In the genomic region with DNA sequence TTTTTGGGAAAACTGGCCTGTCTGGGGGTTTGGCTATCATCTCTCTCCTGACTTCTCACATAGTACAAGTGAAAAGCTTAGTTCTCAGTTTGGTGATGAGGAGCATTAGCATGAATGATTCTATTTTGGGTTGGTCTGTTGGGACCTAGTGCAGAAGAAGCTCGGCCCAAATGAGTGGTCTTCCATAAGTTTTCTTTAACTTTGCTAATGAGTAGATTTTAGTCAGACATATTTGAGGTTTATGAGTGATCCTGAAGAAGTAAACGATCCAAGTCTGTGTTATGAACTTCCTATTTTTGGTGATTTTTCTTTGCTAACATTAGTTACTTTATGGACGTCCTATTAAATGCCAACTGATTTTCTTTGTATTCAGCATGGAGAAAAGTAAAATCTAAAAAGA, we compare ENCODE assay signal across 22 cellular contexts. TPM values are rescaled to one million over a fixed set of nuclear protein-coding genes. Genes with fewer than 3 reads are reported as not detected.
DNase-seq lines count a peak whose midpoint lies in the region; ATAC-seq, FAIRE-seq and TF ChIP-seq lines count a peak whose summit lies in the region.
"Had no signal": no experiment of that assay in that cellular context is flagged by ENCODE, and none has a peak within 500 bp of the region (broad histone marks: within the 10 kb centered on the region; RNA-seq: fewer than 3 reads in every experiment).

No MANE protein-coding gene starts in this region.

- no peaks in the 10 kb centered on the region for H3K36me3 ChIP-seq in astrocyte (ENCODE audit: insufficient read depth, low read length)
- H3K36me3 ChIP-seq in gastroesophageal sphincter, result no peaks in the 10 kb centered on the region
- H3K36me3 ChIP-seq in stomach smooth muscle (ENCODE audit: control insufficient read depth in 2 of 2, insufficient read depth in 2 of 2, low read length in 2 of 2), result no peaks in the 10 kb centered on the region
- H3K36me3 ChIP-seq: BE2C had no signal

- H3K36me3 Mint-ChIP-seq in astrocyte (ENCODE audit: low read depth, unreplicated experiment), result peaks cover 5% of the 10 kb centered on the region
- H3K36me3 Mint-ChIP-seq: CD4-positive, alpha-beta memory T cell had no signal

- H3K27ac Mint-ChIP-seq in astrocyte (ENCODE audit: unreplicated experiment), result no peak overlapping the region
- H3K27ac Mint-ChIP-seq: CD4-positive, alpha-beta memory T cell had no signal

- H3K4me3 ChIP-seq in astrocyte (ENCODE audit: insufficient read depth, low read depth, low read length) (no peak overlapping the region), gastroesophageal sphincter (no peak overlapping the region), stomach smooth muscle (ENCODE audit: low read length in 2 of 2) (no peak overlapping the region), foreskin fibroblast (ENCODE audit: low read depth in 1 of 2, low read length in 2 of 2) (no peak overlapping the region)

- peak overlapping the region; percentile 10 for H3K27ac ChIP-seq in astrocyte (ENCODE audit: low read depth, low read length)
- peak overlapping the region in 3 of 4 donors; percentile 87 to 89 (median 88) for H3K27ac ChIP-seq in gastroesophageal sphincter
- peak overlapping the region; percentile 89 for H3K27ac ChIP-seq in stomach smooth muscle (ENCODE audit: low read length)

- H3K9ac ChIP-seq in astrocyte (ENCODE audit: low read length) (no peak overlapping the region), stomach smooth muscle (ENCODE audit: low read length in 2 of 2) (no peak overlapping the region)

- H3K9me3 ChIP-seq in astrocyte (ENCODE audit: insufficient read depth, low read depth, low read length) (no peaks in the 10 kb centered on the region), gastroesophageal sphincter (no peaks in the 10 kb centered on the region), stomach smooth muscle (ENCODE audit: control insufficient read depth in 2 of 2, low read length in 2 of 2) (no peaks in the 10 kb centered on the region)
- H3K9me3 ChIP-seq: BE2C had no signal

- H3K4me1 ChIP-seq in astrocyte (ENCODE audit: insufficient read depth, low read length), result peaks cover 15% of the 10 kb centered on the region
- peaks cover 23 to 80% (median 46%) of the 10 kb centered on the region in 3 donors for H3K4me1 ChIP-seq in gastroesophageal sphincter
- H3K4me1 ChIP-seq in stomach smooth muscle (ENCODE audit: control insufficient read depth, insufficient read depth, low read length), result peaks cover 39% of the 10 kb centered on the region
- H3K4me1 ChIP-seq: BE2C had no signal

- no peak overlapping the region for H3K4me3 Mint-ChIP-seq in astrocyte (ENCODE audit: unreplicated experiment)
- H3K4me3 Mint-ChIP-seq: CD4-positive, alpha-beta memory T cell had no signal

- FAIRE-seq in astrocyte (lab: Jason Lieb, UNC), result no peak
- FAIRE-seq: A204.1, GM12891, GM19239, H1, HepG2 had no signal

- H2AFZ ChIP-seq in astrocyte (ENCODE audit: low read depth, low read length), result no peak overlapping the region

- peak; percentile 66 for DNase-seq in EH (ENCODE audit: low read depth)
- DNase-seq in astrocyte (ENCODE audit: low read depth), result no peak
- DNase-seq in SKM-1 (lab: John Stamatoyannopoulos, UW; ENCODE audit: unreplicated experiment), result no peak
- no peak for DNase-seq in foreskin fibroblast
- DNase-seq in NCI-H82 (lab: John Stamatoyannopoulos, UW), result no peak
- DNase-seq: BE2C; CD4-positive, alpha-beta memory T cell; EL; KG1; MV-4-11; NCI-H1694 treated with DMSO at 0.1 percent for 48 hours; NCI-H2227 treated with DMSO at 0.1 percent for 48 hours; NCI-H524; SHP77 treated with DMSO at 0.1 percent for 48 hours had no signal

- ATAC-seq in gastroesophageal sphincter, result no peak
- no peak for ATAC-seq in HG03159 (IDR thresholded peaks at IDR 0.05; ENCODE audit: unreplicated experiment)
- ATAC-seq: HepG2 had no signal

- H4K20me1 ChIP-seq in astrocyte (ENCODE audit: insufficient read depth, low read length), result no peaks in the 10 kb centered on the region

- 70 to 79% methylated on average over 3 of the region's 3 CpGs for WGBS in gastroesophageal sphincter (ENCODE audit: low coverage in 1 of 2), 2 donors

- H3K4me2 ChIP-seq in astrocyte (ENCODE audit: low read length), result no peak overlapping the region

- no peak for TF ChIP-seq EP300 in gastroesophageal sphincter (IDR thresholded peaks at IDR 0.05)

- H3K27me3 ChIP-seq in astrocyte (ENCODE audit: insufficient read depth, low read length) (no peaks in the 10 kb centered on the region), gastroesophageal sphincter (no peaks in the 10 kb centered on the region), stomach smooth muscle (ENCODE audit: control insufficient read depth in 1 of 2, insufficient read depth in 2 of 2, low read length in 2 of 2) (no peaks in the 10 kb centered on the region)
- H3K27me3 ChIP-seq: BE2C had no signal

- H3K27me3 Mint-ChIP-seq in astrocyte (ENCODE audit: low read depth, unreplicated experiment), result no peaks in the 10 kb centered on the region
- H3K27me3 Mint-ChIP-seq: CD4-positive, alpha-beta memory T cell had no signal

- H3K79me2 ChIP-seq in astrocyte (ENCODE audit: insufficient read depth, low read length), result no peaks in the 10 kb centered on the region

- H3K4me1 Mint-ChIP-seq in astrocyte (ENCODE audit: low read depth, unreplicated experiment), result peaks cover 35% of the 10 kb centered on the region
- H3K4me1 Mint-ChIP-seq: CD4-positive, alpha-beta memory T cell had no signal

- no peak for TF ChIP-seq CTCF in astrocyte (IDR thresholded peaks at IDR 0.05; ENCODE audit: insufficient read depth, low read depth, low read length)
- no peak for TF ChIP-seq CTCF in gastroesophageal sphincter (IDR thresholded peaks at IDR 0.05)
- TF ChIP-seq CTCF in foreskin fibroblast (IDR thresholded peaks at IDR 0.05; ENCODE audit: low read depth, low read length), result no peak

- H3K9me3 Mint-ChIP-seq in astrocyte (ENCODE audit: unreplicated experiment), result peaks cover 2% of the 10 kb centered on the region

- no peak for TF ChIP-seq POLR2A in gastroesophageal sphincter (IDR thresholded peaks at IDR 0.05)

RNA-seq across cellular contexts. Expression of a gene that starts 51.7 kb away (rescaled TPM):
- total RNA-seq in astrocyte (1,834 and 1,872 TPM in 2 replicates), gastroesophageal sphincter (1,000 to 10,000 TPM; 1,513 to 2,575 (median 1,808) TPM)
- total RNA-seq: CD4-positive, alpha-beta memory T cell had no signal

Comparison
In these comparisons a context has a peak if more than half of its experiments do, and no peak if none do; other contexts are left out.
1. H3K27ac ChIP-seq: peak in every context shown above with its lines; median percentile 89 in stomach smooth muscle; 88 in gastroesophageal sphincter; 10 in astrocyte.